ENCODE assay signal across 8 cellular contexts in genomic region chr2:53787911-53788289, GRCh38. TPM values are rescaled to one million over a fixed set of nuclear protein-coding genes. Genes with fewer than 3 reads are reported as not detected.
DNase-seq lines count a peak whose midpoint lies in the region; ATAC-seq, FAIRE-seq and TF ChIP-seq lines count a peak whose summit lies in the region.

No MANE protein-coding gene starts in this region.

- H3K36me3 ChIP-seq in right atrium auricular region (no peaks in the 10 kb centered on the region), GM12878 (ENCODE audit: control insufficient read depth in 2 of 2, insufficient read depth in 2 of 2, low read length in 1 of 2) (0 out of 4 replicates have a peak, but pooled peaks cover 0 to 2% of the 10 kb centered on the region in 2 experiments)

- H3K79me2 ChIP-seq in GM12878 (ENCODE audit: control insufficient read depth, insufficient read depth, low read length) = peaks cover 79% of the 10 kb centered on the region

- no peaks in the 10 kb centered on the region for H3K27me3 Mint-ChIP-seq in memory B cell

- peak overlapping the region; percentile 99 for H3K4me3 Mint-ChIP-seq in memory B cell

- H2AFZ ChIP-seq in GM12878 (ENCODE audit: control insufficient read depth, low read depth, low read length) = peak overlapping the region; percentile 95; the same call in 1 of the 2 replicates

- no peaks in the 10 kb centered on the region for H3K9me3 Mint-ChIP-seq in memory B cell

- in situ Hi-C loops in GM12878 (cut with MboI) = no loop called here

- H3K27me3 ChIP-seq in right atrium auricular region (no peaks in the 10 kb centered on the region), GM12878 (replicated peaks in 1 of 2; ENCODE audit: control insufficient read depth in 2 of 2, insufficient read depth in 2 of 2, low read length in 1 of 2) (no peaks in the 10 kb centered on the region)

- peak overlapping the region; percentile 53 for H3K4me2 ChIP-seq in GM12878 (ENCODE audit: control insufficient read depth, insufficient read depth)

- TF ChIP-seq RAD21 in GM12878 (IDR thresholded peaks at IDR 0.05; ENCODE audit: insufficient read depth, low read depth, low read length) = no peak

- CTCF ChIA-PET in GM12878 (lab: Yijun Ruan, JAX) = interaction anchor here (1.1 to 2.9 kb wide), 2 partner anchors 20 to 52 kb away, joined by 3 to 14 read pairs; partner anchors contain the start of gene CHAC2

- peaks cover 24% of the 10 kb centered on the region for H3K4me1 Mint-ChIP-seq in memory B cell

- DNase-seq in right atrium auricular region (ENCODE audit: low spot score) (no peak), Right ventricle myocardium superior (no peak), GM12878 (ENCODE audit: low read depth, low spot score) (no peak), memory B cell (ENCODE audit: low spot score in 2 of 2) (no peak), middle frontal gyrus (ENCODE audit: extremely low spot score, low spot score) (no peak)

- peak overlapping the region in 1 of 2 donors; percentile 81 for H3K27ac ChIP-seq in right atrium auricular region
- peak overlapping the region; percentile 86; the same call in 1 of the 2 replicates for H3K27ac ChIP-seq in GM12878 (ENCODE audit: control insufficient read depth, insufficient read depth)

- peak overlapping the region; percentile 95 for H3K27ac Mint-ChIP-seq in memory B cell

- TF ChIP-seq CTCF in right atrium auricular region (IDR thresholded peaks at IDR 0.05) = no peak
- no peak for TF ChIP-seq CTCF in GM12878 (IDR thresholded peaks at IDR 0.05 in 2 of 3, conservative IDR thresholded peaks at IDR 0.05 in 1 of 3; ENCODE audit: control insufficient read depth in 2 of 3, extremely low read depth in 1 of 3, insufficient read depth in 1 of 3, low read depth in 3 of 3, low read length in 3 of 3)

- H3K4me1 ChIP-seq in right atrium auricular region (peaks cover 0 to 35% of the 10 kb centered on the region in 2 donors), GM12878 (ENCODE audit: control insufficient read depth, insufficient read depth, low read length) (0 out of 2 replicates have a peak, but pooled peaks cover 2% of the 10 kb centered on the region)

- POLR2A ChIA-PET in GM12878 (lab: Charles Lee) = interaction anchor here (0.7 to 6.6 kb wide), 6 partner anchors 12 to 301 kb away, joined by 3 to 37 read pairs (median 4); partner anchors contain the start of genes CHAC2 and PSME4

- H4K20me1 ChIP-seq in GM12878 (ENCODE audit: control insufficient read depth, insufficient read depth) = no peaks in the 10 kb centered on the region

- no peak for FAIRE-seq in GM12878 (lab: Jason Lieb, UNC)

- TF ChIP-seq EP300 in GM12878 (IDR thresholded peaks at IDR 0.05; ENCODE audit: borderline replicate concordance in 1 of 2, control insufficient read depth in 1 of 2, low read depth in 2 of 2, low read length in 2 of 2) = no peak

- ATAC-seq in Right ventricle myocardium superior (ENCODE audit: poor library complexity) = no peak
- no peak for ATAC-seq in GM12878
- ATAC-seq in memory B cell (ENCODE audit: low read depth) = no peak
- ATAC-seq in HG03095 (IDR thresholded peaks at IDR 0.05; ENCODE audit: unreplicated experiment) = no peak
- ATAC-seq in HG02973 (IDR thresholded peaks at IDR 0.05; ENCODE audit: unreplicated experiment) = no peak
- no peak for ATAC-seq in GM19452 (IDR thresholded peaks at IDR 0.05; ENCODE audit: unreplicated experiment)

- H3K4me3 ChIP-seq in right atrium auricular region = peak overlapping the region; percentile 84 to 90
- peak overlapping the region; percentile 97 for H3K4me3 ChIP-seq in GM12878

- RAD21 ChIA-PET in GM12878 (lab: Charles Lee; ENCODE audit: unreplicated experiment) = interaction anchor here (2.7 kb wide), 1 partner anchor 20 kb away, joined by 12 read pairs; the partner anchor contains the start of gene CHAC2

- BruUV-seq in GM12878 (replicated peaks; lab: Mats Ljungman, UMichigan) = TSS peak; percentile 77

- no peaks in the 10 kb centered on the region for H3K9me3 ChIP-seq in right atrium auricular region
- H3K9me3 ChIP-seq in GM12878 (replicated peaks; ENCODE audit: control insufficient read depth, insufficient read depth, low read length) = no peaks in the 10 kb centered on the region

- H3K36me3 Mint-ChIP-seq in memory B cell = peaks cover 4% of the 10 kb centered on the region

- WGBS in GM12878 (ENCODE audit: insufficient coverage, insufficient replicate concordance, low lambda C conversion rate, missing lambda C conversion rate) = 2% methylated on average over 7 of the region's 7 CpGs

- SMC1A ChIA-PET in GM12878 (lab: Charles Lee; ENCODE audit: uncharacterized antibody, unreplicated experiment) = interaction anchor here (1.0 to 3.0 kb wide), 3 partner anchors 12 to 181 kb away, joined by 4 to 22 read pairs (median 6); partner anchors contain the start of gene CHAC2

- peak overlapping the region; percentile 92 for H3K9ac ChIP-seq in GM12878 (ENCODE audit: control insufficient read depth, insufficient read depth, low read length)

- TF ChIP-seq POLR2A in GM12878 (IDR thresholded peaks at IDR 0.05; ENCODE audit: low read depth, low read length) = no peak

- intact Hi-C loops in Right ventricle myocardium superior (cut with DNase I) = no loop called here
- intact Hi-C loops in GM12878 (cut with micrococcal nuclease; ENCODE audit: unreplicated experiment) = loop anchor here (2.0 kb wide), 1 partner anchor 21 kb away; the partner anchor contains the start of gene CHAC2

TF ChIP-seq in GM12878, 131 proteins besides CTCF, POLR2A, EP300 and RAD21 (continues in another document):
- peak; percentile 47; the same call in 1 of the 2 replicates for TF ChIP-seq MXI1 (IDR thresholded peaks at IDR 0.05; ENCODE audit: low read depth, low read length)

RNA-seq across cellular contexts. Expression of gene ERLEC1, which starts 1.1 kb away (rescaled TPM):
- total RNA-seq in right atrium auricular region (10 to 100 TPM; 41.2 to 55.7 TPM), Right ventricle myocardium superior (32.3 TPM), GM12878 (2014; rRNA removed) (31.8 and 34.2 TPM in 2 replicates), GM12878 (2014; rRNA removed; fragmentation: Illumina TruSeq; extraction: Trizol) (28.7 and 29.6 TPM in 2 replicates), GM12878 (2021) (22.5 TPM in 2 replicates)
- 22.7 and 24.1 TPM in 2 replicates for total RNA-seq in GM12878 (2013; cell fraction: nucleolus; rRNA removed)
- 14.0 TPM for polyA plus RNA-seq in GM12878 (2011; ENCODE audit: low read depth)
- polyA plus RNA-seq in GM12878 (2011; rRNA removed) (29.3 and 42.3 TPM in 2 replicates), GM12878 (2014; fragmentation: Illumina TruSeq; extraction: Trizol) (31.2 and 37.6 TPM in 2 replicates), GM12878 (2014; fragmentation: Nextera tagmentation; extraction: Ambion mirVana) (10 to 100 TPM; 14.1 to 22.3 TPM), GM12878 (2014; rRNA removed) (22.4 and 30.4 TPM in 2 replicates), GM12878 (2016; fragmentation: Nextera tagmentation; extraction: Ambion mirVana) (10 to 100 TPM; 47.8 to 52.2 TPM)
- 12.5 TPM in 2 replicates for polyA plus RNA-seq in GM12878 (2011; cell fraction: cytosol; rRNA removed)
- 8.4 and 9.6 TPM in 2 replicates for polyA plus RNA-seq in GM12878 (2011; cell fraction: nucleus; rRNA removed)
- 25.3 and 26.7 TPM in 2 replicates for polyA plus RNA-seq in GM12878 (2012)
- 7.5 and 12.1 TPM in 2 replicates for polyA minus RNA-seq in GM12878 (2011; rRNA and poly(A)+ RNA removed)
- 4.0 and 6.8 TPM in 2 replicates for polyA minus RNA-seq in GM12878 (2011; cell fraction: cytosol; rRNA and poly(A)+ RNA removed)
- polyA minus RNA-seq in GM12878 (2011; cell fraction: nucleus; rRNA and poly(A)+ RNA removed) = 7.7 and 10.8 TPM in 2 replicates

RNA-seq across cellular contexts. Expression of gene ASB3, which starts 1.1 kb away (rescaled TPM):
- total RNA-seq in right atrium auricular region (10 to 100 TPM in 1 of 2 donors, 1 to 10 TPM in 1; 9.2 to 11.4 TPM), Right ventricle myocardium superior (9.8 TPM), GM12878 (2014; rRNA removed) (21.9 and 24.8 TPM in 2 replicates), GM12878 (2014; rRNA removed; fragmentation: Illumina TruSeq; extraction: Trizol) (22.3 and 23.3 TPM in 2 replicates), GM12878 (2021) (16.4 and 19.1 TPM in 2 replicates)
- 64.9 and 68.6 TPM in 2 replicates for total RNA-seq in GM12878 (2013; cell fraction: nucleolus; rRNA removed)
- 10.3 TPM for polyA plus RNA-seq in GM12878 (2011; ENCODE audit: low read depth)
- polyA plus RNA-seq in GM12878 (2011; rRNA removed) (30.9 and 39.6 TPM in 2 replicates), GM12878 (2014; fragmentation: Illumina TruSeq; extraction: Trizol) (17.1 and 22.3 TPM in 2 replicates), GM12878 (2014; fragmentation: Nextera tagmentation; extraction: Ambion mirVana) (10 to 100 TPM; 19.9 to 25.6 TPM), GM12878 (2014; rRNA removed) (13.4 and 18.5 TPM in 2 replicates), GM12878 (2016; fragmentation: Nextera tagmentation; extraction: Ambion mirVana) (10 to 100 TPM; 29.3 to 30.2 TPM)
- polyA plus RNA-seq in GM12878 (2011; cell fraction: cytosol; rRNA removed) = 14.9 and 21.4 TPM in 2 replicates
- polyA plus RNA-seq in GM12878 (2011; cell fraction: nucleus; rRNA removed) = 31.7 and 38.6 TPM in 2 replicates
- 10.5 and 14.3 TPM in 2 replicates for polyA plus RNA-seq in GM12878 (2012)
- polyA minus RNA-seq in GM12878 (2011; rRNA and poly(A)+ RNA removed) = 35.2 and 37.8 TPM in 2 replicates
- polyA minus RNA-seq in GM12878 (2011; cell fraction: cytosol; rRNA and poly(A)+ RNA removed) = 8.8 and 12.9 TPM in 2 replicates
- polyA minus RNA-seq in GM12878 (2011; cell fraction: nucleus; rRNA and poly(A)+ RNA removed) = 34.1 and 45.8 TPM in 2 replicates

RNA-seq across cellular contexts. Expression of gene CHAC2, which starts 20.3 kb away (rescaled TPM):
- total RNA-seq in right atrium auricular region (1 to 10 TPM; 3.3 to 4.3 TPM), Right ventricle myocardium superior (4.0 TPM), GM12878 (2014; rRNA removed) (13.5 and 16.5 TPM in 2 replicates), GM12878 (2014; rRNA removed; fragmentation: Illumina TruSeq; extraction: Trizol) (25.8 TPM in 2 replicates), GM12878 (2021) (14.1 and 16.0 TPM in 2 replicates)
- 1.0 and 1.5 TPM in 2 replicates for total RNA-seq in GM12878 (2013; cell fraction: nucleolus; rRNA removed)
- polyA plus RNA-seq in GM12878 (2011; ENCODE audit: low read depth) = 5.6 TPM
- polyA plus RNA-seq in GM12878 (2011; rRNA removed) (11.0 and 17.6 TPM in 2 replicates), GM12878 (2014; fragmentation: Illumina TruSeq; extraction: Trizol) (23.9 and 24.1 TPM in 2 replicates), GM12878 (2014; fragmentation: Nextera tagmentation; extraction: Ambion mirVana) (10 to 100 TPM; 37.8 to 50.8 TPM), GM12878 (2014; rRNA removed) (14.4 and 14.5 TPM in 2 replicates), GM12878 (2016; fragmentation: Nextera tagmentation; extraction: Ambion mirVana) (10 to 100 TPM; 60.2 to 67.6 TPM)
- 4.2 and 5.0 TPM in 2 replicates for polyA plus RNA-seq in GM12878 (2011; cell fraction: cytosol; rRNA removed)
- polyA plus RNA-seq in GM12878 (2011; cell fraction: nucleus; rRNA removed) = 2.5 and 2.9 TPM in 2 replicates
- polyA plus RNA-seq in GM12878 (2012) = 6.6 and 8.4 TPM in 2 replicates
- 1.6 TPM in 2 replicates for polyA minus RNA-seq in GM12878 (2011; rRNA and poly(A)+ RNA removed)
- 1.9 and 4.0 TPM in 2 replicates for polyA minus RNA-seq in GM12878 (2011; cell fraction: cytosol; rRNA and poly(A)+ RNA removed)
- 1.2 and 1.4 TPM in 2 replicates for polyA minus RNA-seq in GM12878 (2011; cell fraction: nucleus; rRNA and poly(A)+ RNA removed)
